Comparison of ENCODE assay signal across 8 cellular contexts in genomic region chr11:22130462-22131053, GRCh38.
DNase-seq lines count a peak whose midpoint lies in the region; ATAC-seq and TF ChIP-seq lines count a peak whose summit lies in the region.

No MANE protein-coding gene starts in this region.

- no peaks in the 10 kb centered on the region for H3K36me3 Mint-ChIP-seq in progenitor cell of endocrine pancreas (ENCODE audit: insufficient read depth)
- H3K36me3 Mint-ChIP-seq in CD4-positive, alpha-beta memory T cell: no peaks in the 10 kb centered on the region

- H3K4me1 Mint-ChIP-seq in progenitor cell of endocrine pancreas (ENCODE audit: low read depth): no peaks in the 10 kb centered on the region
- H3K4me1 Mint-ChIP-seq in CD4-positive, alpha-beta memory T cell: no peaks in the 10 kb centered on the region

- peaks cover 18% of the 10 kb centered on the region for H3K9me3 Mint-ChIP-seq in progenitor cell of endocrine pancreas (ENCODE audit: low read depth)
- peaks cover 1 to 42% (median 28%) of the 10 kb centered on the region in 8 donors for H3K9me3 Mint-ChIP-seq in CD4-positive, alpha-beta memory T cell

- peak; percentile 31 for TF ChIP-seq CTCF in NB4 (IDR thresholded peaks at IDR 0.05; ENCODE audit: low read depth, low read length)
- TF ChIP-seq CTCF in progenitor cell of endocrine pancreas (IDR thresholded peaks at IDR 0.05; ENCODE audit: unreplicated experiment): peak; percentile 65
- no peak for TF ChIP-seq CTCF in mucosa of descending colon (IDR thresholded peaks at IDR 0.05)

- no peak for TF ChIP-seq POLR2A in NB4 (IDR thresholded peaks at IDR 0.05; ENCODE audit: extremely low read depth, insufficient read length)

- DNase-seq in DMS 273 (lab: John Stamatoyannopoulos, UW; ENCODE audit: unreplicated experiment) (peak; percentile 48), DMS 273 treated with DMSO at 0.1 percent for 48 hours (lab: John Stamatoyannopoulos, UW) (no peak), NB4 (ENCODE audit: low read depth) (peak; percentile 24), astrocyte of the hippocampus (ENCODE audit: low read depth, low spot score) (peak; percentile 32), progenitor cell of endocrine pancreas (ENCODE audit: low spot score, unreplicated experiment) (no peak), mucosa of descending colon (no peak)
- no peak for DNase-seq in stimulated activated CD4-positive, alpha-beta T cell treated with anti-CD3 and anti-CD28 coated beads, Interleukin-4, amount 100 ng/mL, for 4 hours
- no peak for DNase-seq in CD4-positive, alpha-beta memory T cell

- ATAC-seq in mucosa of descending colon: no peak

- H3K36me3 ChIP-seq in mucosa of descending colon (ENCODE audit: low read depth): no peaks in the 10 kb centered on the region
- no peaks in the 10 kb centered on the region for H3K36me3 ChIP-seq in CD4-positive, alpha-beta memory T cell (ENCODE audit: insufficient read depth, low read length)

- no peak overlapping the region for H3K4me3 ChIP-seq in NB4 (ENCODE audit: low read depth, low read length)
- H3K4me3 ChIP-seq in mucosa of descending colon: no peak overlapping the region
- H3K4me3 ChIP-seq in CD4-positive, alpha-beta memory T cell (ENCODE audit: low read length in 2 of 2): no peak overlapping the region

- H3K27me3 Mint-ChIP-seq in progenitor cell of endocrine pancreas: no peaks in the 10 kb centered on the region
- H3K27me3 Mint-ChIP-seq in CD4-positive, alpha-beta memory T cell: no peaks in the 10 kb centered on the region

- H3K27me3 ChIP-seq in CD4-positive, alpha-beta memory T cell (ENCODE audit: insufficient read depth, low read length): no peaks in the 10 kb centered on the region

- H3K27ac Mint-ChIP-seq in progenitor cell of endocrine pancreas: no peak overlapping the region
- H3K27ac Mint-ChIP-seq in CD4-positive, alpha-beta memory T cell: no peak overlapping the region

- POLR2A ChIA-PET in CD4-positive, alpha-beta memory T cell (lab: Charles Lee; ENCODE audit: partially characterized antibody): no interaction called here

- CTCF ChIA-PET in CD4-positive, alpha-beta memory T cell (lab: Charles Lee; ENCODE audit: partially characterized antibody): no interaction called here

- no peaks in the 10 kb centered on the region for H3K9me3 ChIP-seq in mucosa of descending colon
- no peaks in the 10 kb centered on the region for H3K9me3 ChIP-seq in CD4-positive, alpha-beta memory T cell (ENCODE audit: control insufficient read depth in 1 of 2, low read length in 2 of 2)

- no peak overlapping the region for H3K4me3 Mint-ChIP-seq in progenitor cell of endocrine pancreas (ENCODE audit: low read depth)
- H3K4me3 Mint-ChIP-seq in CD4-positive, alpha-beta memory T cell: no peak overlapping the region

- H3K4me1 ChIP-seq in mucosa of descending colon (ENCODE audit: low read depth): no peaks in the 10 kb centered on the region
- no peaks in the 10 kb centered on the region for H3K4me1 ChIP-seq in CD4-positive, alpha-beta memory T cell (ENCODE audit: insufficient read depth, low read length)

- intact Hi-C loops in mucosa of descending colon (cut with DNase I, micrococcal nuclease): no loop called here
- intact Hi-C loops in CD4-positive, alpha-beta memory T cell (cut with micrococcal nuclease): no loop called here

- no peak overlapping the region for H3K27ac ChIP-seq in CD4-positive, alpha-beta memory T cell (ENCODE audit: low read depth, low read length)

Comparison
In these comparisons a context has a peak if more than half of its experiments do, and no peak if none do; other contexts are left out.
1. DNase-seq: peak in DMS 273 (single experiment), NB4 (single experiment) and astrocyte of the hippocampus (single experiment); none in DMS 273 treated with DMSO at 0.1 percent for 48 hours (single experiment), progenitor cell of endocrine pancreas (single experiment), stimulated activated CD4-positive, alpha-beta T cell treated with anti-CD3 and anti-CD28 coated beads, Interleukin-4, amount 100 ng/mL, for 4 hours (0 of 2), mucosa of descending colon (0 of 3) and CD4-positive, alpha-beta memory T cell (0 of 5).